In the genomic region with DNA sequence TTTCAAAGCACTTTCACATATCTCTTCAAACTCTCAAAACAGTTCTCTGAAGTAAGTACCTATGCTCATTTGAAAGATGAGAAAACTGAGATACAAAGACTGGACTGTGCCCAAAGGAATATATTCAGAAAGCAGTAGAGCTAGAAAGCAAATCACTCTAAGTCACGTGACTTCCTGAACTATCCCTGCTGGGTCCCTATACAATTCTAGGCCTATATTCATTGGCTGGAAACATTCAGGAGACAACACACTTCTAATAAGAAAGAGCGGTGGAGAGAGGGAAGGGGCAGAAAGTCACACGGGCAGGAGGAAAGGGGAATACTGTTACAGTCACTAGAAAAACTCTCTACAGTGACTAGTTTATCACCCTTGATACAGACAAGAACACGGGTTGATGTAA, we compare ENCODE assay signal across 2 cellular contexts.
TF ChIP-seq lines count a peak whose summit lies in the region.

No MANE protein-coding gene starts in this region.

TF ChIP-seq in GM23338, 12 proteins besides CTCF, POLR2A, EP300 and RAD21 (continued from another document and continues in another):
- TF ChIP-seq, protein P1, sequence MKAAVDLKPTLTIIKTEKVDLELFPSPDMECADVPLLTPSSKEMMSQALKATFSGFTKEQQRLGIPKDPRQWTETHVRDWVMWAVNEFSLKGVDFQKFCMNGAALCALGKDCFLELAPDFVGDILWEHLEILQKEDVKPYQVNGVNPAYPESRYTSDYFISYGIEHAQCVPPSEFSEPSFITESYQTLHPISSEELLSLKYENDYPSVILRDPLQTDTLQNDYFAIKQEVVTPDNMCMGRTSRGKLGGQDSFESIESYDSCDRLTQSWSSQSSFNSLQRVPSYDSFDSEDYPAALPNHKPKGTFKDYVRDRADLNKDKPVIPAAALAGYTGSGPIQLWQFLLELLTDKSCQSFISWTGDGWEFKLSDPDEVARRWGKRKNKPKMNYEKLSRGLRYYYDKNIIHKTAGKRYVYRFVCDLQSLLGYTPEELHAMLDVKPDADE (IDR thresholded peaks at IDR 0.05) = no peak
- TF ChIP-seq POLR2AphosphoS5 (IDR thresholded peaks at IDR 0.05; ENCODE audit: low read depth) (no peak), JUNB (IDR thresholded peaks at IDR 0.05; ENCODE audit: unreplicated experiment) (no peak), CREB1 (CRISPR knock-in tag; IDR thresholded peaks at IDR 0.05; ENCODE audit: low read depth) (no peak), EZH2phosphoT487 (IDR thresholded peaks at IDR 0.05; ENCODE audit: unreplicated experiment) (no peak), NANOG (IDR thresholded peaks at IDR 0.05; ENCODE audit: borderline replicate concordance) (no peak), STAT1 (IDR thresholded peaks at IDR 0.05; ENCODE audit: unreplicated experiment) (no peak), ZNF114 (CRISPR knock-in tag; IDR thresholded peaks at IDR 0.05) (no peak)
- TF ChIP-seq, protein P2, sequence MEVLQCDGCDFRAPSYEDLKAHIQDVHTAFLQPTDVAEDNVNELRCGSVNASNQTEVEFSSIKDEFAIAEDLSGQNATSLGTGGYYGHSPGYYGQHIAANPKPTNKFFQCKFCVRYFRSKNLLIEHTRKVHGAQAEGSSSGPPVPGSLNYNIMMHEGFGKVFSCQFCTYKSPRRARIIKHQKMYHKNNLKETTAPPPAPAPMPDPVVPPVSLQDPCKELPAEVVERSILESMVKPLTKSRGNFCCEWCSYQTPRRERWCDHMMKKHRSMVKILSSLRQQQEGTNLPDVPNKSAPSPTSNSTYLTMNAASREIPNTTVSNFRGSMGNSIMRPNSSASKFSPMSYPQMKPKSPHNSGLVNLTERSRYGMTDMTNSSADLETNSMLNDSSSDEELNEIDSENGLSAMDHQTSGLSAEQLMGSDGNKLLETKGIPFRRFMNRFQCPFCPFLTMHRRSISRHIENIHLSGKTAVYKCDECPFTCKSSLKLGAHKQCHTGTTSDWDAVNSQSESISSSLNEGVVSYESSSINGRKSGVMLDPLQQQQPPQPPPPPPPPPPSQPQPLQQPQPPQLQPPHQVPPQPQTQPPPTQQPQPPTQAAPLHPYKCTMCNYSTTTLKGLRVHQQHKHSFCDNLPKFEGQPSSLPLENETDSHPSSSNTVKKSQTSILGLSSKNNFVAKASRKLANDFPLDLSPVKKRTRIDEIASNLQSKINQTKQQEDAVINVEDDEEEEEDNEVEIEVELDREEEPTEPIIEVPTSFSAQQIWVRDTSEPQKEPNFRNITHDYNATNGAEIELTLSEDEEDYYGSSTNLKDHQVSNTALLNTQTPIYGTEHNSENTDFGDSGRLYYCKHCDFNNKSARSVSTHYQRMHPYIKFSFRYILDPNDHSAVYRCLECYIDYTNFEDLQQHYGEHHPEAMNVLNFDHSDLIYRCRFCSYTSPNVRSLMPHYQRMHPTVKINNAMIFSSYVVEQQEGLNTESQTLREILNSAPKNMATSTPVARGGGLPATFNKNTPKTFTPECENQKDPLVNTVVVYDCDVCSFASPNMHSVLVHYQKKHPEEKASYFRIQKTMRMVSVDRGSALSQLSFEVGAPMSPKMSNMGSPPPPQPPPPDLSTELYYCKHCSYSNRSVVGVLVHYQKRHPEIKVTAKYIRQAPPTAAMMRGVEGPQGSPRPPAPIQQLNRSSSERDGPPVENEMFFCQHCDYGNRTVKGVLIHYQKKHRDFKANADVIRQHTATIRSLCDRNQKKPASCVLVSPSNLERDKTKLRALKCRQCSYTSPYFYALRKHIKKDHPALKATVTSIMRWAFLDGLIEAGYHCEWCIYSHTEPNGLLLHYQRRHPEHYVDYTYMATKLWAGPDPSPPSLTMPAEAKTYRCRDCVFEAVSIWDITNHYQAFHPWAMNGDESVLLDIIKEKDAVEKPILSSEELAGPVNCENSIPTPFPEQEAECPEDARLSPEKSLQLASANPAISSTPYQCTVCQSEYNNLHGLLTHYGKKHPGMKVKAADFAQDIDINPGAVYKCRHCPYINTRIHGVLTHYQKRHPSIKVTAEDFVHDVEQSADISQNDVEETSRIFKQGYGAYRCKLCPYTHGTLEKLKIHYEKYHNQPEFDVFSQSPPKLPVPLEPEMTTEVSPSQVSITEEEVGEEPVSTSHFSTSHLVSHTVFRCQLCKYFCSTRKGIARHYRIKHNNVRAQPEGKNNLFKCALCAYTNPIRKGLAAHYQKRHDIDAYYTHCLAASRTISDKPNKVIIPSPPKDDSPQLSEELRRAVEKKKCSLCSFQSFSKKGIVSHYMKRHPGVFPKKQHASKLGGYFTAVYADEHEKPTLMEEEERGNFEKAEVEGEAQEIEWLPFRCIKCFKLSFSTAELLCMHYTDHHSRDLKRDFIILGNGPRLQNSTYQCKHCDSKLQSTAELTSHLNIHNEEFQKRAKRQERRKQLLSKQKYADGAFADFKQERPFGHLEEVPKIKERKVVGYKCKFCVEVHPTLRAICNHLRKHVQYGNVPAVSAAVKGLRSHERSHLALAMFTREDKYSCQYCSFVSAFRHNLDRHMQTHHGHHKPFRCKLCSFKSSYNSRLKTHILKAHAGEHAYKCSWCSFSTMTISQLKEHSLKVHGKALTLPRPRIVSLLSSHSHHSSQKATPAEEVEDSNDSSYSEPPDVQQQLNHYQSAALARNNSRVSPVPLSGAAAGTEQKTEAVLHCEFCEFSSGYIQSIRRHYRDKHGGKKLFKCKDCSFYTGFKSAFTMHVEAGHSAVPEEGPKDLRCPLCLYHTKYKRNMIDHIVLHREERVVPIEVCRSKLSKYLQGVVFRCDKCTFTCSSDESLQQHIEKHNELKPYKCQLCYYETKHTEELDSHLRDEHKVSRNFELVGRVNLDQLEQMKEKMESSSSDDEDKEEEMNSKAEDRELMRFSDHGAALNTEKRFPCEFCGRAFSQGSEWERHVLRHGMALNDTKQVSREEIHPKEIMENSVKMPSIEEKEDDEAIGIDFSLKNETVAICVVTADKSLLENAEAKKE (CRISPR knock-in tag; IDR thresholded peaks at IDR 0.05) = no peak
- TF ChIP-seq, protein P3, sequence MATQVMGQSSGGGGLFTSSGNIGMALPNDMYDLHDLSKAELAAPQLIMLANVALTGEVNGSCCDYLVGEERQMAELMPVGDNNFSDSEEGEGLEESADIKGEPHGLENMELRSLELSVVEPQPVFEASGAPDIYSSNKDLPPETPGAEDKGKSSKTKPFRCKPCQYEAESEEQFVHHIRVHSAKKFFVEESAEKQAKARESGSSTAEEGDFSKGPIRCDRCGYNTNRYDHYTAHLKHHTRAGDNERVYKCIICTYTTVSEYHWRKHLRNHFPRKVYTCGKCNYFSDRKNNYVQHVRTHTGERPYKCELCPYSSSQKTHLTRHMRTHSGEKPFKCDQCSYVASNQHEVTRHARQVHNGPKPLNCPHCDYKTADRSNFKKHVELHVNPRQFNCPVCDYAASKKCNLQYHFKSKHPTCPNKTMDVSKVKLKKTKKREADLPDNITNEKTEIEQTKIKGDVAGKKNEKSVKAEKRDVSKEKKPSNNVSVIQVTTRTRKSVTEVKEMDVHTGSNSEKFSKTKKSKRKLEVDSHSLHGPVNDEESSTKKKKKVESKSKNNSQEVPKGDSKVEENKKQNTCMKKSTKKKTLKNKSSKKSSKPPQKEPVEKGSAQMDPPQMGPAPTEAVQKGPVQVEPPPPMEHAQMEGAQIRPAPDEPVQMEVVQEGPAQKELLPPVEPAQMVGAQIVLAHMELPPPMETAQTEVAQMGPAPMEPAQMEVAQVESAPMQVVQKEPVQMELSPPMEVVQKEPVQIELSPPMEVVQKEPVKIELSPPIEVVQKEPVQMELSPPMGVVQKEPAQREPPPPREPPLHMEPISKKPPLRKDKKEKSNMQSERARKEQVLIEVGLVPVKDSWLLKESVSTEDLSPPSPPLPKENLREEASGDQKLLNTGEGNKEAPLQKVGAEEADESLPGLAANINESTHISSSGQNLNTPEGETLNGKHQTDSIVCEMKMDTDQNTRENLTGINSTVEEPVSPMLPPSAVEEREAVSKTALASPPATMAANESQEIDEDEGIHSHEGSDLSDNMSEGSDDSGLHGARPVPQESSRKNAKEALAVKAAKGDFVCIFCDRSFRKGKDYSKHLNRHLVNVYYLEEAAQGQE (IDR thresholded peaks at IDR 0.05; ENCODE audit: unreplicated experiment) = no peak

TF ChIP-seq in WTC11, 78 proteins besides CTCF, POLR2A, EP300 and RAD21 (continued from another document):
- TF ChIP-seq, protein P4, sequence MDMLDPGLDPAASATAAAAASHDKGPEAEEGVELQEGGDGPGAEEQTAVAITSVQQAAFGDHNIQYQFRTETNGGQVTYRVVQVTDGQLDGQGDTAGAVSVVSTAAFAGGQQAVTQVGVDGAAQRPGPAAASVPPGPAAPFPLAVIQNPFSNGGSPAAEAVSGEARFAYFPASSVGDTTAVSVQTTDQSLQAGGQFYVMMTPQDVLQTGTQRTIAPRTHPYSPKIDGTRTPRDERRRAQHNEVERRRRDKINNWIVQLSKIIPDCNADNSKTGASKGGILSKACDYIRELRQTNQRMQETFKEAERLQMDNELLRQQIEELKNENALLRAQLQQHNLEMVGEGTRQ (CRISPR knock-in tag; IDR thresholded peaks at IDR 0.05) = no peak
- no peak for TF ChIP-seq CBFB (CRISPR knock-in tag; IDR thresholded peaks at IDR 0.05; ENCODE audit: low read depth)
- TF ChIP-seq, protein P5, sequence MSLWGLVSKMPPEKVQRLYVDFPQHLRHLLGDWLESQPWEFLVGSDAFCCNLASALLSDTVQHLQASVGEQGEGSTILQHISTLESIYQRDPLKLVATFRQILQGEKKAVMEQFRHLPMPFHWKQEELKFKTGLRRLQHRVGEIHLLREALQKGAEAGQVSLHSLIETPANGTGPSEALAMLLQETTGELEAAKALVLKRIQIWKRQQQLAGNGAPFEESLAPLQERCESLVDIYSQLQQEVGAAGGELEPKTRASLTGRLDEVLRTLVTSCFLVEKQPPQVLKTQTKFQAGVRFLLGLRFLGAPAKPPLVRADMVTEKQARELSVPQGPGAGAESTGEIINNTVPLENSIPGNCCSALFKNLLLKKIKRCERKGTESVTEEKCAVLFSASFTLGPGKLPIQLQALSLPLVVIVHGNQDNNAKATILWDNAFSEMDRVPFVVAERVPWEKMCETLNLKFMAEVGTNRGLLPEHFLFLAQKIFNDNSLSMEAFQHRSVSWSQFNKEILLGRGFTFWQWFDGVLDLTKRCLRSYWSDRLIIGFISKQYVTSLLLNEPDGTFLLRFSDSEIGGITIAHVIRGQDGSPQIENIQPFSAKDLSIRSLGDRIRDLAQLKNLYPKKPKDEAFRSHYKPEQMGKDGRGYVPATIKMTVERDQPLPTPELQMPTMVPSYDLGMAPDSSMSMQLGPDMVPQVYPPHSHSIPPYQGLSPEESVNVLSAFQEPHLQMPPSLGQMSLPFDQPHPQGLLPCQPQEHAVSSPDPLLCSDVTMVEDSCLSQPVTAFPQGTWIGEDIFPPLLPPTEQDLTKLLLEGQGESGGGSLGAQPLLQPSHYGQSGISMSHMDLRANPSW (CRISPR knock-in tag; conservative IDR thresholded peaks at IDR 0.05; ENCODE audit: low read depth) = no peak
- no peak for TF ChIP-seq CDX4 (CRISPR knock-in tag; IDR thresholded peaks at IDR 0.05; ENCODE audit: borderline replicate concordance)
- no peak for TF ChIP-seq SMAD3 (CRISPR knock-in tag; IDR thresholded peaks at IDR 0.05; ENCODE audit: borderline replicate concordance)
- TF ChIP-seq ERG (CRISPR knock-in tag; IDR thresholded peaks at IDR 0.05) = no peak
- no peak for TF ChIP-seq RELA (CRISPR knock-in tag; IDR thresholded peaks at IDR 0.05; ENCODE audit: borderline replicate concordance)
- no peak for TF ChIP-seq ZNF263 (CRISPR knock-in tag; IDR thresholded peaks at IDR 0.05; ENCODE audit: low read depth)
- TF ChIP-seq GABPB1 (CRISPR knock-in tag; IDR thresholded peaks at IDR 0.05) = no peak
- no peak for TF ChIP-seq E2F4 (CRISPR knock-in tag; IDR thresholded peaks at IDR 0.05; ENCODE audit: borderline replicate concordance, low read depth)
- TF ChIP-seq ESRRA (CRISPR knock-in tag; IDR thresholded peaks at IDR 0.05; ENCODE audit: borderline replicate concordance) = no peak
- no peak for TF ChIP-seq GTF2I (CRISPR knock-in tag; conservative IDR thresholded peaks at IDR 0.05)
- TF ChIP-seq TEAD1 (CRISPR knock-in tag; IDR thresholded peaks at IDR 0.05) = no peak
- TF ChIP-seq NFYB (CRISPR knock-in tag; conservative IDR thresholded peaks at IDR 0.05; ENCODE audit: low read depth) = no peak
- TF ChIP-seq NFE2L1 (CRISPR knock-in tag; IDR thresholded peaks at IDR 0.05) = no peak
- no peak for TF ChIP-seq MAX (CRISPR knock-in tag; IDR thresholded peaks at IDR 0.05)
